2 cellular contexts compared by ENCODE assay signal in genomic region chrX:111465664-111466063, GRCh38.
A peak's percentile ranks its signal among the peaks of the same experiment; 100 is the strongest.
TF ChIP-seq lines count a peak whose summit lies in the region.

No MANE protein-coding gene starts in this region.

TF ChIP-seq in GM23338, 12 proteins besides CTCF, POLR2A, EP300 and RAD21:
- TF ChIP-seq ZNF114 (CRISPR knock-in tag; IDR thresholded peaks at IDR 0.05), result no peak
- peak; percentile 81 for TF ChIP-seq ZNF462 (CRISPR knock-in tag; IDR thresholded peaks at IDR 0.05)

TF ChIP-seq in H1, 55 proteins besides CTCF, POLR2A, EP300 and RAD21:
- TF ChIP-seq RXRA (IDR thresholded peaks at IDR 0.05; ENCODE audit: insufficient read depth, low read depth, low read length) (no peak), CHD2 (IDR thresholded peaks at IDR 0.05; ENCODE audit: low read length) (no peak), FOSL1 (IDR thresholded peaks at IDR 0.05; ENCODE audit: insufficient read depth, low read depth, low read length) (no peak), ATF3 (IDR thresholded peaks at IDR 0.05; ENCODE audit: insufficient read depth, low read depth, low read length) (no peak), CEBPB (IDR thresholded peaks at IDR 0.05; ENCODE audit: low read depth, low read length) (no peak), BACH1 (IDR thresholded peaks at IDR 0.05; ENCODE audit: low read length) (no peak), CBX8 (IDR thresholded peaks at IDR 0.05; ENCODE audit: borderline replicate concordance, low read depth, low read length) (no peak), KDM4A (IDR thresholded peaks at IDR 0.05; ENCODE audit: low read depth, low read length, severe bottlenecking) (no peak), SP1 (IDR thresholded peaks at IDR 0.05; ENCODE audit: low read depth, low read length) (no peak), SRF (IDR thresholded peaks at IDR 0.05; ENCODE audit: low read depth, low read length) (no peak), EGR1 (IDR thresholded peaks at IDR 0.05; ENCODE audit: borderline replicate concordance, low read depth, low read length) (no peak), GABPA (IDR thresholded peaks at IDR 0.05; ENCODE audit: borderline replicate concordance, insufficient read depth, low read length) (no peak), RNF2 (IDR thresholded peaks at IDR 0.05; ENCODE audit: borderline replicate concordance, low read depth, low read length, missing control alignments, poor library complexity, severe bottlenecking) (no peak), JUND (IDR thresholded peaks at IDR 0.05; ENCODE audit: low read length) (no peak), SP4 (IDR thresholded peaks at IDR 0.05; ENCODE audit: low read length) (no peak), YY1 (IDR thresholded peaks at IDR 0.05; ENCODE audit: low read depth, low read length) (no peak), SAP30 (IDR thresholded peaks at IDR 0.05; ENCODE audit: insufficient read depth, insufficient replicate concordance, low read length) (no peak), JUN (IDR thresholded peaks at IDR 0.05; ENCODE audit: low read depth, low read length) (no peak), RFX5 (IDR thresholded peaks at IDR 0.05; ENCODE audit: borderline replicate concordance, low read depth, low read length) (no peak)
